In the genomic region with DNA sequence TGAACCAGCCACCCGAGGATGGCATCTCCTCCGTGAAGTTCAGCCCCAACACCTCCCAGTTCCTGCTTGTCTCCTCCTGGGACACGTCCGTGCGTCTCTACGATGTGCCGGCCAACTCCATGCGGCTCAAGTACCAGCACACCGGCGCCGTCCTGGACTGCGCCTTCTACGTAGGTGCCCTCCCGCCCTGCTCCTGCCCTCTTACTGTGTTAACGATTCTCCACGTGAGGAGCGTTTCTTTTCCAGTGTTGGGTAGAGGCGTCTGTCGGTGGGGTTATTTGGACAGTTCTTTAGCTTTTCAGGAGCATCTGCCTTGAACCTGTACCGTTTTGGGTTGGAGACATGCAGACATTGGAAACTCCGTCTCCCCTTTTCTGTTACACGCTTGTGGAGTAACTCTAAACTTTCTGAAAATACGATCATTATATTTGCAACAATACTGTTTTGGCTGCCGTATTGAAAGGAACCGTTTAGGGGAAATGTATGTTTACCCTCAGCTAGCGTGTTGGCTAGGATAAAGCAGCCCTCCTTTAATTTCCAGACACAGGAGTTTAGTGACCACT, we compare ENCODE assay signal across 2 cellular contexts.
TF ChIP-seq lines count a peak whose summit lies in the region.

No MANE protein-coding gene starts in this region.

TF ChIP-seq in K562, 482 proteins besides CTCF, POLR2A, EP300 and RAD21:
- TF ChIP-seq MYC (IDR thresholded peaks at IDR 0.05; ENCODE audit: low read depth, low read length): 0 out of 2 replicates have a peak, but pooled peaks have one; percentile 9
- no peak for TF ChIP-seq MYC (CRISPR knock-in tag; IDR thresholded peaks at IDR 0.05; ENCODE audit: borderline replicate concordance, low read depth)
- TF ChIP-seq, protein P1, sequence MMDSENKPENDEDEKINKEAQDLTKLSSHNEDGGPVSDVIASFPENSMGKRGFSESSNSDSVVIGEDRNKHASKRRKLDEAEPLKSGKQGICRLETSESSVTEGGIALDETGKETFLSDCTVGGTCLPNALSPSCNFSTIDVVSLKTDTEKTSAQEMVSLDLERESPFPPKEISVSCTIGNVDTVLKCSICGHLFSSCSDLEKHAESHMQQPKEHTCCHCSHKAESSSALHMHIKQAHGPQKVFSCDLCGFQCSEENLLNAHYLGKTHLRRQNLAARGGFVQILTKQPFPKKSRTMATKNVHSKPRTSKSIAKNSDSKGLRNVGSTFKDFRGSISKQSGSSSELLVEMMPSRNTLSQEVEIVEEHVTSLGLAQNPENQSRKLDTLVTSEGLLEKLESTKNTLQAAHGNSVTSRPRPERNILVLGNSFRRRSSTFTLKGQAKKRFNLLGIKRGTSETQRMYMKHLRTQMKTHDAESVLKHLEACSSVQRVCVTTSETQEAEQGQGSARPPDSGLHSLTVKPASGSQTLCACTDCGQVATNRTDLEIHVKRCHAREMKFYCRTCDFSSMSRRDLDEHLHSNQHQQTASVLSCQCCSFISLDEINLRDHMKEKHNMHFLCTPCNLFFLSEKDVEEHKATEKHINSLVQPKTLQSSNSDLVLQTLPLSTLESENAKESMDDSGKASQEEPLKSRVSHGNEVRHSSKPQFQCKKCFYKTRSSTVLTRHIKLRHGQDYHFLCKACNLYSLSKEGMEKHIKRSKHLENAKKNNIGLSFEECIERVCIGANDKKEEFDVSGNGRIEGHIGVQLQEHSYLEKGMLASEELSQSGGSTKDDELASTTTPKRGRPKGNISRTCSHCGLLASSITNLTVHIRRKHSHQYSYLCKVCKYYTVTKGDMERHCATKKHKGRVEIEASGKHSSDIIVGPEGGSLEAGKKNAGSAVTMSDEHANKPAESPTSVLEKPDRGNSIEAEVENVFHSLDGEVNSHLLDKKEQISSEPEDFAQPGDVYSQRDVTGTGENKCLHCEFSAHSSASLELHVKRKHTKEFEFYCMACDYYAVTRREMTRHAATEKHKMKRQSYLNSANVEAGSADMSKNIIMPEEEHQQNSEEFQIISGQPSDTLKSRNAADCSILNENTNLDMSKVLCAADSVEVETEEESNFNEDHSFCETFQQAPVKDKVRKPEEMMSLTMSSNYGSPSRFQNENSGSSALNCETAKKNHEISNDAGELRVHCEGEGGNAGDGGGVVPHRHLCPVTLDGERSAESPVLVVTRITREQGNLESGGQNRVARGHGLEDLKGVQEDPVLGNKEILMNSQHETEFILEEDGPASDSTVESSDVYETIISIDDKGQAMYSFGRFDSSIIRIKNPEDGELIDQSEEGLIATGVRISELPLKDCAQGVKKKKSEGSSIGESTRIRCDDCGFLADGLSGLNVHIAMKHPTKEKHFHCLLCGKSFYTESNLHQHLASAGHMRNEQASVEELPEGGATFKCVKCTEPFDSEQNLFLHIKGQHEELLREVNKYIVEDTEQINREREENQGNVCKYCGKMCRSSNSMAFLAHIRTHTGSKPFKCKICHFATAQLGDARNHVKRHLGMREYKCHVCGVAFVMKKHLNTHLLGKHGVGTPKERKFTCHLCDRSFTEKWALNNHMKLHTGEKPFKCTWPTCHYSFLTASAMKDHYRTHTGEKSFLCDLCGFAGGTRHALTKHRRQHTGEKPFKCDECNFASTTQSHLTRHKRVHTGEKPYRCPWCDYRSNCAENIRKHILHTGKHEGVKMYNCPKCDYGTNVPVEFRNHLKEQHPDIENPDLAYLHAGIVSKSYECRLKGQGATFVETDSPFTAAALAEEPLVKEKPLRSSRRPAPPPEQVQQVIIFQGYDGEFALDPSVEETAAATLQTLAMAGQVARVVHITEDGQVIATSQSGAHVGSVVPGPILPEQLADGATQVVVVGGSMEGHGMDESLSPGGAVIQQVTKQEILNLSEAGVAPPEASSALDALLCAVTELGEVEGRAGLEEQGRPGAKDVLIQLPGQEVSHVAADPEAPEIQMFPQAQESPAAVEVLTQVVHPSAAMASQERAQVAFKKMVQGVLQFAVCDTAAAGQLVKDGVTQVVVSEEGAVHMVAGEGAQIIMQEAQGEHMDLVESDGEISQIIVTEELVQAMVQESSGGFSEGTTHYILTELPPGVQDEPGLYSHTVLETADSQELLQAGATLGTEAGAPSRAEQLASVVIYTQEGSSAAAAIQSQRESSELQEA (IDR thresholded peaks at IDR 0.05; ENCODE audit: low read depth): no peak
- TF ChIP-seq ZNF24 (IDR thresholded peaks at IDR 0.05): peak; percentile 73
- TF ChIP-seq SIN3A (IDR thresholded peaks at IDR 0.05; ENCODE audit: borderline replicate concordance in 2 of 2, control insufficient read depth in 1 of 2, low read depth in 2 of 2, low read length in 2 of 2): peak in 1 of 2 experiments; percentile 1; a peak in 1 of 4 replicates
- peak; percentile 35; the same call in 1 of the 2 replicates for TF ChIP-seq CREM (IDR thresholded peaks at IDR 0.05; ENCODE audit: low read depth)
- TF ChIP-seq TEAD1 (CRISPR knock-in tag; IDR thresholded peaks at IDR 0.05): no peak
- TF ChIP-seq KDM1A (IDR thresholded peaks at IDR 0.05): no peak
- TF ChIP-seq, protein P2, sequence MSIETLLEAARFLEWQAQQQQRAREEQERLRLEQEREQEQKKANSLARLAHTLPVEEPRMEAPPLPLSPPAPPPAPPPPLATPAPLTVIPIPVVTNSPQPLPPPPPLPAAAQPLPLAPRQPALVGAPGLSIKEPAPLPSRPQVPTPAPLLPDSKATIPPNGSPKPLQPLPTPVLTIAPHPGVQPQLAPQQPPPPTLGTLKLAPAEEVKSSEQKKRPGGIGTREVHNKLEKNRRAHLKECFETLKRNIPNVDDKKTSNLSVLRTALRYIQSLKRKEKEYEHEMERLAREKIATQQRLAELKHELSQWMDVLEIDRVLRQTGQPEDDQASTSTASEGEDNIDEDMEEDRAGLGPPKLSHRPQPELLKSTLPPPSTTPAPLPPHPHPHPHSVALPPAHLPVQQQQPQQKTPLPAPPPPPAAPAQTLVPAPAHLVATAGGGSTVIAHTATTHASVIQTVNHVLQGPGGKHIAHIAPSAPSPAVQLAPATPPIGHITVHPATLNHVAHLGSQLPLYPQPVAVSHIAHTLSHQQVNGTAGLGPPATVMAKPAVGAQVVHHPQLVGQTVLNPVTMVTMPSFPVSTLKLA (conservative IDR thresholded peaks at IDR 0.05): peak; percentile 7 to 16; a peak in 2 of 4 replicates
- peak; percentile 99 for TF ChIP-seq HNRNPLL (IDR thresholded peaks at IDR 0.05; ENCODE audit: low read depth, low read length, poor library complexity, severe bottlenecking)
- TF ChIP-seq SAP30 (IDR thresholded peaks at IDR 0.05; ENCODE audit: borderline replicate concordance, insufficient read depth, low read depth, low read length, poor library complexity, severe bottlenecking): peak; percentile 22
- peak; percentile 18 for TF ChIP-seq HDAC3 (IDR thresholded peaks at IDR 0.05; ENCODE audit: borderline replicate concordance, partially characterized antibody)

TF ChIP-seq in HepG2, 621 proteins besides CTCF, POLR2A, EP300 and RAD21 (continues in another document):
- TF ChIP-seq ZNF83 (CRISPR knock-in tag; IDR thresholded peaks at IDR 0.05; ENCODE audit: borderline replicate concordance) (no peak), TOPORS (CRISPR knock-in tag; IDR thresholded peaks at IDR 0.05) (no peak), NFE2L1 (CRISPR knock-in tag; IDR thresholded peaks at IDR 0.05; ENCODE audit: borderline replicate concordance) (no peak), JUNB (CRISPR knock-in tag; IDR thresholded peaks at IDR 0.05; ENCODE audit: borderline replicate concordance) (no peak), WIZ (CRISPR knock-in tag; IDR thresholded peaks at IDR 0.05) (no peak), HNRNPLL (IDR thresholded peaks at IDR 0.05; ENCODE audit: low read depth, low read length, poor library complexity, severe bottlenecking) (peak; percentile 100), HNF4G (IDR thresholded peaks at IDR 0.05; ENCODE audit: borderline replicate concordance, low read depth, low read length) (no peak), HNF4G (CRISPR knock-in tag; IDR thresholded peaks at IDR 0.05; ENCODE audit: borderline replicate concordance, low read depth) (0 out of 2 replicates have a peak, but pooled peaks have one; percentile 6), STAT5B (CRISPR knock-in tag; IDR thresholded peaks at IDR 0.05) (no peak), RCOR2 (CRISPR knock-in tag; IDR thresholded peaks at IDR 0.05) (no peak), ZNF781 (CRISPR knock-in tag; IDR thresholded peaks at IDR 0.05; ENCODE audit: borderline replicate concordance, not compliant biosample characterization) (no peak), ZNF331 (CRISPR knock-in tag; IDR thresholded peaks at IDR 0.05) (no peak), U2AF1 (optimal IDR thresholded peaks at IDR 0.05; ENCODE audit: low read depth, low read length) (no peak), SKI (IDR thresholded peaks at IDR 0.05; ENCODE audit: partially characterized antibody) (no peak), FOXM1 (CRISPR knock-in tag; IDR thresholded peaks at IDR 0.05) (no peak), ZNF891 (CRISPR knock-in tag; IDR thresholded peaks at IDR 0.05) (no peak), ZFP1 (CRISPR knock-in tag; IDR thresholded peaks at IDR 0.05) (no peak), JUN (CRISPR knock-in tag; IDR thresholded peaks at IDR 0.05) (no peak), ZSCAN31 (CRISPR knock-in tag; IDR thresholded peaks at IDR 0.05; ENCODE audit: low read depth) (no peak), ZBTB7A (CRISPR knock-in tag; IDR thresholded peaks at IDR 0.05) (0 out of 2 replicates have a peak, but pooled peaks have one; percentile 32), ZNF17 (CRISPR knock-in tag; IDR thresholded peaks at IDR 0.05) (no peak), ZNF121 (CRISPR knock-in tag; IDR thresholded peaks at IDR 0.05) (no peak), YY1 (IDR thresholded peaks at IDR 0.05; ENCODE audit: insufficient read depth, insufficient replicate concordance, low read depth, low read length) (no peak), SMC3 (IDR thresholded peaks at IDR 0.05; ENCODE audit: low read length) (no peak), RXRA (CRISPR knock-in tag; IDR thresholded peaks at IDR 0.05) (no peak), SIN3A (IDR thresholded peaks at IDR 0.05; ENCODE audit: borderline replicate concordance, low read depth, low read length) (peak; percentile 55; the same call in 1 of the 2 replicates), ZC3H4 (CRISPR knock-in tag; IDR thresholded peaks at IDR 0.05; ENCODE audit: borderline replicate concordance) (no peak), RORA (CRISPR knock-in tag; IDR thresholded peaks at IDR 0.05) (no peak), MXI1 (IDR thresholded peaks at IDR 0.05; ENCODE audit: borderline replicate concordance, low read depth, low read length) (no peak)
- TF ChIP-seq, protein P3, sequence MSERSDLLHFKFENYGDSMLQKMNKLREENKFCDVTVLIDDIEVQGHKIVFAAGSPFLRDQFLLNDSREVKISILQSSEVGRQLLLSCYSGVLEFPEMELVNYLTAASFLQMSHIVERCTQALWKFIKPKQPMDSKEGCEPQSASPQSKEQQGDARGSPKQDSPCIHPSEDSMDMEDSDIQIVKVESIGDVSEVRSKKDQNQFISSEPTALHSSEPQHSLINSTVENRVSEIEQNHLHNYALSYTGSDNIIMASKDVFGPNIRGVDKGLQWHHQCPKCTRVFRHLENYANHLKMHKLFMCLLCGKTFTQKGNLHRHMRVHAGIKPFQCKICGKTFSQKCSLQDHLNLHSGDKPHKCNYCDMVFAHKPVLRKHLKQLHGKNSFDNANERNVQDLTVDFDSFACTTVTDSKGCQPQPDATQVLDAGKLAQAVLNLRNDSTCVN (CRISPR knock-in tag; IDR thresholded peaks at IDR 0.05; ENCODE audit: borderline replicate concordance): no peak
- TF ChIP-seq, protein P4, sequence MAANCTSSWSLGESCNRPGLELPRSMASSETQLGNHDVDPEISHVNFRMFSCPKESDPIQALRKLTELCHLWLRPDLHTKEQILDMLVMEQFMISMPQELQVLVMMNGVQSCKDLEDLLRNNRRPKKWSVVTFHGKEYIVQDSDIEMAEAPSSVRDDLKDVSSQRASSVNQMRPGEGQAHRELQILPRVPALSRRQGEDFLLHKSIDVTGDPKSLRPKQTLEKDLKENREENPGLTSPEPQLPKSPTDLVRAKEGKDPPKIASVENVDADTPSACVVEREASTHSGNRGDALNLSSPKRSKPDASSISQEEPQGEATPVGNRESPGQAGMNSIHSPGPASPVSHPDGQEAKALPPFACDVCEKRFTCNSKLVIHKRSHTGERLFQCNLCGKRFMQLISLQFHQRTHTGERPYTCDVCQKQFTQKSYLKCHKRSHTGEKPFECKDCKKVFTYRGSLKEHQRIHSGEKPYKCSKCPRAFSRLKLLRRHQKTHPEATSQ (CRISPR knock-in tag; IDR thresholded peaks at IDR 0.05; ENCODE audit: borderline replicate concordance): 0 out of 2 replicates have a peak, but pooled peaks have one; percentile 10
- TF ChIP-seq, protein P5, sequence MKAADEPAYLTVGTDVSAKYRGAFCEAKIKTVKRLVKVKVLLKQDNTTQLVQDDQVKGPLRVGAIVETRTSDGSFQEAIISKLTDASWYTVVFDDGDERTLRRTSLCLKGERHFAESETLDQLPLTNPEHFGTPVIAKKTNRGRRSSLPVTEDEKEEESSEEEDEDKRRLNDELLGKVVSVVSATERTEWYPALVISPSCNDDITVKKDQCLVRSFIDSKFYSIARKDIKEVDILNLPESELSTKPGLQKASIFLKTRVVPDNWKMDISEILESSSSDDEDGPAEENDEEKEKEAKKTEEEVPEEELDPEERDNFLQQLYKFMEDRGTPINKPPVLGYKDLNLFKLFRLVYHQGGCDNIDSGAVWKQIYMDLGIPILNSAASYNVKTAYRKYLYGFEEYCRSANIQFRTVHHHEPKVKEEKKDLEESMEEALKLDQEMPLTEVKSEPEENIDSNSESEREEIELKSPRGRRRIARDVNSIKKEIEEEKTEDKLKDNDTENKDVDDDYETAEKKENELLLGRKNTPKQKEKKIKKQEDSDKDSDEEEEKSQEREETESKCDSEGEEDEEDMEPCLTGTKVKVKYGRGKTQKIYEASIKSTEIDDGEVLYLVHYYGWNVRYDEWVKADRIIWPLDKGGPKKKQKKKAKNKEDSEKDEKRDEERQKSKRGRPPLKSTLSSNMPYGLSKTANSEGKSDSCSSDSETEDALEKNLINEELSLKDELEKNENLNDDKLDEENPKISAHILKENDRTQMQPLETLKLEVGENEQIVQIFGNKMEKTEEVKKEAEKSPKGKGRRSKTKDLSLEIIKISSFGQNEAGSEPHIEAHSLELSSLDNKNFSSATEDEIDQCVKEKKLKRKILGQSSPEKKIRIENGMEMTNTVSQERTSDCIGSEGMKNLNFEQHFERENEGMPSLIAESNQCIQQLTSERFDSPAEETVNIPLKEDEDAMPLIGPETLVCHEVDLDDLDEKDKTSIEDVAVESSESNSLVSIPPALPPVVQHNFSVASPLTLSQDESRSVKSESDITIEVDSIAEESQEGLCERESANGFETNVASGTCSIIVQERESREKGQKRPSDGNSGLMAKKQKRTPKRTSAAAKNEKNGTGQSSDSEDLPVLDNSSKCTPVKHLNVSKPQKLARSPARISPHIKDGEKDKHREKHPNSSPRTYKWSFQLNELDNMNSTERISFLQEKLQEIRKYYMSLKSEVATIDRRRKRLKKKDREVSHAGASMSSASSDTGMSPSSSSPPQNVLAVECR (CRISPR knock-in tag; IDR thresholded peaks at IDR 0.05; ENCODE audit: borderline replicate concordance): peak; percentile 37; the same call in 1 of the 2 replicates
- TF ChIP-seq, protein P6, sequence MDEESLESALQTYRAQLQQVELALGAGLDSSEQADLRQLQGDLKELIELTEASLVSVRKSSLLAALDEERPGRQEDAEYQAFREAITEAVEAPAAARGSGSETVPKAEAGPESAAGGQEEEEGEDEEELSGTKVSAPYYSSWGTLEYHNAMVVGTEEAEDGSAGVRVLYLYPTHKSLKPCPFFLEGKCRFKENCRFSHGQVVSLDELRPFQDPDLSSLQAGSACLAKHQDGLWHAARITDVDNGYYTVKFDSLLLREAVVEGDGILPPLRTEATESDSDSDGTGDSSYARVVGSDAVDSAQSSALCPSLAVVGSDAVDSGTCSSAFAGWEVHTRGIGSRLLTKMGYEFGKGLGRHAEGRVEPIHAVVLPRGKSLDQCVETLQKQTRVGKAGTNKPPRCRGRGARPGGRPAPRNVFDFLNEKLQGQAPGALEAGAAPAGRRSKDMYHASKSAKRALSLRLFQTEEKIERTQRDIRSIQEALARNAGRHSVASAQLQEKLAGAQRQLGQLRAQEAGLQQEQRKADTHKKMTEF (CRISPR knock-in tag; IDR thresholded peaks at IDR 0.05): no peak
